22 cellular contexts compared by ENCODE assay signal in genomic region chr7:80593869-80594587, GRCh38. TPM values are rescaled to one million over a fixed set of nuclear protein-coding genes. Genes with fewer than 3 reads are reported as not detected.
A peak's percentile ranks its signal among the peaks of the same experiment; 100 is the strongest.
DNase-seq lines count a peak whose midpoint lies in the region; ATAC-seq and TF ChIP-seq lines count a peak whose summit lies in the region.
"Had no signal": no experiment of that assay in that cellular context is flagged by ENCODE, and none has a peak within 500 bp of the region (broad histone marks: within the 10 kb centered on the region; RNA-seq: fewer than 3 reads in every experiment).

No MANE protein-coding gene starts in this region.

- H3K36me3 ChIP-seq in IMR-90 (ENCODE audit: control insufficient read depth, insufficient read depth, low read length), result no peaks in the 10 kb centered on the region
- H3K36me3 ChIP-seq in subcutaneous abdominal adipose tissue (ENCODE audit: control insufficient read depth in 5 of 5, insufficient read depth in 5 of 5, low read length in 5 of 5), result no peaks in the 10 kb centered on the region
- H3K36me3 ChIP-seq in Caco-2 (ENCODE audit: control insufficient read depth, insufficient read depth, low read length), result no peaks in the 10 kb centered on the region
- H3K36me3 ChIP-seq: colonic mucosa, HAP-1 had no signal

- H2AK9ac ChIP-seq in IMR-90 (replicated peaks; ENCODE audit: low read depth, low read length, poor library complexity), result no peak overlapping the region

- BruUV-seq in IMR-90 (replicated peaks; lab: Mats Ljungman, UMichigan) (no TSS peak), Caco-2 (replicated peaks; lab: Mats Ljungman, UMichigan) (no TSS peak)

- no peak overlapping the region for H3K4me3 Mint-ChIP-seq in Caco-2 (ENCODE audit: unreplicated experiment)
- H3K4me3 Mint-ChIP-seq: endodermal cell; natural killer cell treated with Interleukin-12 subunit alpha and Interleukin-12 subunit beta and Interleukin-15 and Interleukin-18, amount 100 ng/mL, for 72 hours had no signal

- H3K18ac ChIP-seq in IMR-90 (ENCODE audit: low read depth, low read length), result no peak overlapping the region; the same call in 1 of the 2 replicates

- DNase-seq in IMR-90 (peak; percentile 5), choroid plexus epithelial cell (ENCODE audit: low read depth) (peak; percentile 22), iris pigment epithelial cell (ENCODE audit: low read depth) (peak; percentile 23), Caco-2 (no peak), NK-92 (lab: John Stamatoyannopoulos, UW; ENCODE audit: unreplicated experiment) (no peak), left lobe of liver (ENCODE audit: low spot score) (no peak)
- DNase-seq: AML-193; colonic mucosa; endodermal cell; islet precursor cell; NCI-H2081 treated with DMSO at 0.1 percent for 48 hours; NCI-H510A; RPMI8226; stimulated activated CD4-positive, alpha-beta T cell treated with anti-CD3 and anti-CD28 coated beads, Interleukin-2, amount 100 ng/mL, for 24 hours; stimulated activated naive CD4-positive, alpha-beta T cell had no signal

- H3K36me3 Mint-ChIP-seq in Caco-2 (ENCODE audit: insufficient read depth, unreplicated experiment), result no peaks in the 10 kb centered on the region
- H3K36me3 Mint-ChIP-seq: activated naive CD4-positive, alpha-beta T cell treated with anti-CD3 and anti-CD28 coated beads, Interleukin-2, amount 50 U/mL, for 72 hours; natural killer cell treated with Interleukin-12 subunit alpha and Interleukin-12 subunit beta and Interleukin-15 and Interleukin-18, amount 100 ng/mL, for 72 hours had no signal

- in situ Hi-C loops in IMR-90 (cut with MboI; ENCODE audit: low sequenced_read_pairs), result no loop called here

- H3K9me3 ChIP-seq in IMR-90 (ENCODE audit: control insufficient read depth, insufficient read depth, low read length) (no peaks in the 10 kb centered on the region), subcutaneous abdominal adipose tissue (ENCODE audit: control insufficient read depth in 5 of 5, low read length in 5 of 5) (no peaks in the 10 kb centered on the region), Caco-2 (no peaks in the 10 kb centered on the region)
- H3K9me3 ChIP-seq: colonic mucosa, HAP-1 had no signal

- intact Hi-C loops in IMR-90 (cut with micrococcal nuclease), result no loop called here
- intact Hi-C loops in Caco-2 (cut with micrococcal nuclease; ENCODE audit: unreplicated experiment), result no loop called here

- H3K9me1 ChIP-seq in IMR-90 (ENCODE audit: insufficient read depth, low read length), result no peaks in the 10 kb centered on the region

- H3K27me3 ChIP-seq in IMR-90 (ENCODE audit: control insufficient read depth, insufficient read depth, low read length) (no peaks in the 10 kb centered on the region), subcutaneous abdominal adipose tissue (ENCODE audit: control insufficient read depth in 5 of 5, insufficient read depth in 4 of 5, low read length in 5 of 5) (no peaks in the 10 kb centered on the region), Caco-2 (replicated peaks; ENCODE audit: control insufficient read depth, insufficient read depth, low read length) (no peaks in the 10 kb centered on the region)
- H3K27me3 ChIP-seq: colonic mucosa had no signal

- no peak overlapping the region for H3K27ac ChIP-seq in IMR-90 (ENCODE audit: insufficient read depth, low read length)
- H3K27ac ChIP-seq in subcutaneous abdominal adipose tissue (ENCODE audit: low read depth, low read length), result peak overlapping the region; percentile 74
- H3K27ac ChIP-seq: colonic mucosa had no signal

- no peak overlapping the region for H2BK20ac ChIP-seq in IMR-90 (ENCODE audit: low read depth, low read length)

- no peaks in the 10 kb centered on the region for H3K9me3 Mint-ChIP-seq in Caco-2 (ENCODE audit: unreplicated experiment)
- H3K9me3 Mint-ChIP-seq: endodermal cell had no signal

- no peak overlapping the region for H3K56ac ChIP-seq in IMR-90 (ENCODE audit: extremely low read depth, insufficient read depth, low read length)

- H3K4me1 ChIP-seq in IMR-90 (ENCODE audit: control insufficient read depth, insufficient read depth, low read length) (peaks cover 6% of the 10 kb centered on the region), subcutaneous abdominal adipose tissue (ENCODE audit: control insufficient read depth in 5 of 5, insufficient read depth in 5 of 5, low read length in 5 of 5) (peaks cover 0 to 57% (median 33%) of the 10 kb centered on the region in 5 donors), Caco-2 (no peaks in the 10 kb centered on the region)
- H3K4me1 ChIP-seq: colonic mucosa, HAP-1 had no signal

- no peak overlapping the region for H3K4ac ChIP-seq in IMR-90 (ENCODE audit: low read depth, low read length)

- no peak overlapping the region for H2AFZ ChIP-seq in IMR-90 (replicated peaks; ENCODE audit: low read length, poor library complexity)

- H3K4me3 ChIP-seq in IMR-90 (ENCODE audit: insufficient read depth, low read depth, low read length), result no peak overlapping the region
- no peak overlapping the region for H3K4me3 ChIP-seq in choroid plexus epithelial cell (ENCODE audit: low read depth, low read length)
- no peak overlapping the region for H3K4me3 ChIP-seq in subcutaneous abdominal adipose tissue (ENCODE audit: low read depth in 1 of 5, low read length in 5 of 5)
- no peak overlapping the region for H3K4me3 ChIP-seq in Caco-2 (ENCODE audit: low read depth, low read length)
- H3K4me3 ChIP-seq: colonic mucosa, HAP-1 had no signal

- no peaks in the 10 kb centered on the region for H3K4me1 Mint-ChIP-seq in Caco-2 (ENCODE audit: low read depth, unreplicated experiment)
- H3K4me1 Mint-ChIP-seq: endodermal cell had no signal

- CTCF ChIA-PET in IMR-90 (lab: Yijun Ruan, JAX) (interaction anchor here (0.7 kb wide), 1 partner anchor 449 kb away, joined by 3 read pairs; no protein-coding TSS in a partner anchor), Caco-2 (lab: Charles Lee) (no interaction called here)

- 100% methylated on average over 1 to 2 of the region's 7 CpGs for WGBS in IMR-90 (ENCODE audit: extremely low coverage in 2 of 2, insufficient read length in 1 of 2), 2 experiments

- H2AK5ac ChIP-seq in IMR-90 (ENCODE audit: low read depth, low read length), result no peak overlapping the region

- H3K23ac ChIP-seq in IMR-90 (ENCODE audit: low read depth, low read length), result no peak overlapping the region

- H3K79me1 ChIP-seq in IMR-90 (ENCODE audit: low read depth in 1 of 2, low read length in 2 of 2), result no peaks in the 10 kb centered on the region

- H2BK15ac ChIP-seq in IMR-90 (ENCODE audit: low read depth, low read length), result no peak overlapping the region

- dilution Hi-C loops in IMR-90 (cut with HindIII; ENCODE audit: low sequenced_read_pairs, unreplicated experiment), result no loop called here

- POLR2A ChIA-PET in IMR-90 (lab: Charles Lee; ENCODE audit: unreplicated experiment) (no interaction called here), Caco-2 (lab: Charles Lee) (no interaction called here)

- H3K27ac Mint-ChIP-seq in Caco-2 (ENCODE audit: unreplicated experiment), result no peak overlapping the region
- H3K27ac Mint-ChIP-seq: activated naive CD4-positive, alpha-beta T cell treated with anti-CD3 and anti-CD28 coated beads, Interleukin-2, amount 50 U/mL, for 72 hours; endodermal cell; natural killer cell treated with Interleukin-12 subunit alpha and Interleukin-12 subunit beta and Interleukin-15 and Interleukin-18, amount 100 ng/mL, for 72 hours had no signal

- peak; percentile 48 for ATAC-seq in IMR-90 (ENCODE audit: low read depth)
- ATAC-seq in HG03045 (IDR thresholded peaks at IDR 0.05; ENCODE audit: unreplicated experiment), result no peak
- no peak for ATAC-seq in left lobe of liver
- ATAC-seq: activated CD4-positive, CD25-positive, alpha-beta regulatory T cell treated with anti-CD3 and anti-CD28 coated beads, Interleukin-2, amount 50 U/mL, for 24 hours; activated naive CD4-positive, alpha-beta T cell treated with anti-CD3 and anti-CD28 coated beads, Interleukin-2, amount 50 U/mL, for 72 hours; natural killer cell treated with Interleukin-12 subunit alpha and Interleukin-12 subunit beta and Interleukin-15 and Interleukin-18, amount 100 ng/mL, for 72 hours had no signal

- H4K20me1 ChIP-seq in IMR-90 (ENCODE audit: insufficient read depth, low read length), result no peaks in the 10 kb centered on the region

- no peak overlapping the region for H4K5ac ChIP-seq in IMR-90 (ENCODE audit: low read depth, low read length)

- H4K91ac ChIP-seq in IMR-90 (ENCODE audit: insufficient read depth, low read depth, low read length), result no peak overlapping the region

- no peak overlapping the region for H2BK5ac ChIP-seq in IMR-90 (ENCODE audit: low read depth, low read length, poor library complexity, severe bottlenecking)

- no peak overlapping the region for H3K9ac ChIP-seq in IMR-90 (ENCODE audit: low read depth, low read length)
- no peak overlapping the region for H3K9ac ChIP-seq in subcutaneous abdominal adipose tissue (ENCODE audit: low read length in 5 of 5)

- H2BK120ac ChIP-seq in IMR-90 (ENCODE audit: low read depth, low read length), result no peak overlapping the region

- TF ChIP-seq CTCF in IMR-90 (conservative IDR thresholded peaks at IDR 0.05; ENCODE audit: low read depth, low read length) (no peak), choroid plexus epithelial cell (conservative IDR thresholded peaks at IDR 0.05; ENCODE audit: low read depth, low read length) (no peak), Caco-2 (IDR thresholded peaks at IDR 0.05; ENCODE audit: insufficient read depth in 1 of 2, low read depth in 1 of 2, low read length in 1 of 2, severe bottlenecking in 1 of 2, unreplicated experiment in 1 of 2) (no peak)

- H3K4me2 ChIP-seq in IMR-90 (ENCODE audit: low read depth, low read length), result no peak overlapping the region

- no peak for TF ChIP-seq RAD21 in IMR-90 (IDR thresholded peaks at IDR 0.05; ENCODE audit: low read length)

- H4K8ac ChIP-seq in IMR-90 (ENCODE audit: low read depth in 2 of 2, low read length in 2 of 2), result no peak overlapping the region

- no peak for TF ChIP-seq POLR2A in IMR-90 (IDR thresholded peaks at IDR 0.05; ENCODE audit: low read depth, low read length)

- peaks cover 2% of the 10 kb centered on the region for H3K27me3 Mint-ChIP-seq in Caco-2 (ENCODE audit: insufficient read depth, unreplicated experiment)
- H3K27me3 Mint-ChIP-seq: natural killer cell treated with Interleukin-12 subunit alpha and Interleukin-12 subunit beta and Interleukin-15 and Interleukin-18, amount 100 ng/mL, for 72 hours had no signal

- no peak overlapping the region for H3K14ac ChIP-seq in IMR-90 (replicated peaks; ENCODE audit: low read depth, low read length)

TF ChIP-seq in IMR-90, 13 proteins besides CTCF, POLR2A, EP300 and RAD21 (continues in another document):
- no peak for TF ChIP-seq NFE2L2 (IDR thresholded peaks at IDR 0.05; ENCODE audit: low read depth, low read length)
- TF ChIP-seq RFX5 (IDR thresholded peaks at IDR 0.05; ENCODE audit: low read depth, low read length), result no peak
- no peak for TF ChIP-seq CHD1 (IDR thresholded peaks at IDR 0.05; ENCODE audit: low read depth, low read length)
- peak; percentile 50 for TF ChIP-seq CEBPB (IDR thresholded peaks at IDR 0.05; ENCODE audit: low read depth, low read length)

RNA-seq across cellular contexts. Expression of gene CD36, which starts 44.4 kb away (rescaled TPM):
- 0.54 and 0.56 TPM in 2 replicates for total RNA-seq in IMR-90 (2012; rRNA removed)
- polyA plus RNA-seq in IMR-90 (2012; rRNA removed), result 0.19 and 0.52 TPM in 2 replicates
- polyA plus RNA-seq in IMR-90 (2012; cell fraction: cytosol; rRNA removed), result 0.04 and 0.05 TPM in 2 replicates
- 0.03 and 0.47 TPM in 2 replicates for polyA plus RNA-seq in IMR-90 (2012; cell fraction: nucleus; rRNA removed; ENCODE audit: low replicate concordance)
- not detected in 2 replicates for total RNA-seq in Caco-2 (2022)
- total RNA-seq in left lobe of liver, result 16.3 TPM
- total RNA-seq: activated CD8-positive, alpha-beta memory T cell treated with anti-CD3 and anti-CD28 coated beads for 36 hours; activated naive CD4-positive, alpha-beta T cell treated with anti-CD3 and anti-CD28 coated beads, Interleukin-2, amount 50 U/mL, for 72 hours; natural killer cell treated with Interleukin-12 subunit alpha and Interleukin-12 subunit beta and Interleukin-15 and Interleukin-18, amount 100 ng/mL, for 72 hours had no signal

Comparison
In these comparisons a context has a peak if more than half of its experiments do, and no peak if none do; other contexts are left out.
1. DNase-seq: peak in IMR-90 (single experiment), choroid plexus epithelial cell (single experiment) and iris pigment epithelial cell (single experiment); none in Caco-2 (0 of 2), NK-92 (single experiment) and left lobe of liver (single experiment).
2. RNA of gene CD36, which starts 44.4 kb away (total RNA-seq): 16.3 TPM in left lobe of liver (single experiment); 0.54 to 0.56 TPM in IMR-90 and not detected in Caco-2; every median in the first group is over 10 times any median in the second.